Comparison of ENCODE assay signal across 13 cellular contexts in the genomic region with DNA sequence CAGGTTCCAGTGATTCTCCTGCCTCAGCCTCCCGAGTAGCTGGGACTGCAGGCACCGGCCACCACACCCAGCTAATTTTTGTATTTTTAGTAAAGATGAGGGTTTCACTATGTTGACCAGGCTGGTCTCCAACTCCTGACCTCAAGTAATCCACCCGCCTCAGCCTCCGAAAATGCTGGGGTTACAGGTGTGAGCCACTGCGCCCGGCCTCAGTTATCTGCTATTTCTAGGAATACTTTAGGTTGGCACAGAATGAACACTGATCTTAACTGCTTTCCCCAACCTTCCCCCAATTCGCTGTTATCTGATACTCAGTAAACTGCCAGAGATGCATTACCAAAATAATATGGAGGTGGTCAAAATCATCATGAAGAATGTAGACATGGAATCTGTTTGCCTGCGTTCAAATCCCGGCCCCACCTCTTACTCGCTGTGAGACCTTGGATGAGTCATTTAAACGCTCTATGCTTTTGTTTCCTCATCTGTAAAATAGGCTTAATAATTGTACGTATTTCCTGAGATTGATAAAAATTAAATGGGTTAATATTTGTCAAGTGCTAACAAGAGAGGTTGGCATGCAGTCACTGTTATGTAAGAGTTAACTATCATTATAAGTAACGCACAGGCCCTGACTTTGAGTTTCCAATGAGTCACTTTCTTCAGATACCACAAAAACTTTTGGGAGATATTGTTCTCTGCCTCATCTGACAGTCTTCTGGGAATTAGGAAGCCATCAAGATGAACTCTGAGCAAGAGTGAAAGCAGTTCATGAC. TPM values are rescaled to one million over a fixed set of nuclear protein-coding genes. Genes with fewer than 3 reads are reported as not detected.
DNase-seq lines count a peak whose midpoint lies in the region; ATAC-seq, FAIRE-seq and TF ChIP-seq lines count a peak whose summit lies in the region.
"Had no signal": no experiment of that assay in that cellular context is flagged by ENCODE, and none has a peak within 500 bp of the region (broad histone marks: within the 10 kb centered on the region; RNA-seq: fewer than 3 reads in every experiment).

No MANE protein-coding gene starts in this region.

- CTCF ChIA-PET in activated naive CD4-positive, alpha-beta T cell treated with anti-CD3 and anti-CD28 coated beads for 36 hours (lab: Charles Lee): interaction anchor here (0.5 to 1.5 kb wide), 5 partner anchors 37 to 158 kb away, joined by 3 to 8 read pairs (median 4); no protein-coding TSS in a partner anchor

- no peak overlapping the region for H3K4me3 ChIP-seq in bronchial epithelial cell (ENCODE audit: low read depth, low read length)
- H3K4me3 ChIP-seq: testis had no signal

- H3K36me3 Mint-ChIP-seq in activated naive CD4-positive, alpha-beta T cell treated with anti-CD3 and anti-CD28 coated beads for 36 hours (ENCODE audit: low read depth): no peaks in the 10 kb centered on the region
- H3K36me3 Mint-ChIP-seq in stimulated activated effector memory CD8-positive, alpha-beta T cell treated with anti-CD3 and anti-CD28 coated beads, Interleukin-12 subunit alpha, Interleukin-12 subunit beta, amount 100 ng/mL, for 72 hours: peaks cover 6% of the 10 kb centered on the region
- H3K36me3 Mint-ChIP-seq: naive B cell had no signal

- peaks cover 53% of the 10 kb centered on the region for H3K4me1 Mint-ChIP-seq in activated naive CD4-positive, alpha-beta T cell treated with anti-CD3 and anti-CD28 coated beads for 36 hours (ENCODE audit: low read depth)
- H3K4me1 Mint-ChIP-seq in stimulated activated effector memory CD8-positive, alpha-beta T cell treated with anti-CD3 and anti-CD28 coated beads, Interleukin-12 subunit alpha, Interleukin-12 subunit beta, amount 100 ng/mL, for 72 hours: peaks cover 39% of the 10 kb centered on the region

- no peak for FAIRE-seq in bronchial epithelial cell (lab: Jason Lieb, UNC)

- no peaks in the 10 kb centered on the region for H3K27me3 Mint-ChIP-seq in activated naive CD4-positive, alpha-beta T cell treated with anti-CD3 and anti-CD28 coated beads for 36 hours (ENCODE audit: low read depth)
- H3K27me3 Mint-ChIP-seq: naive B cell had no signal

- H3K4me3 Mint-ChIP-seq in activated naive CD4-positive, alpha-beta T cell treated with anti-CD3 and anti-CD28 coated beads for 36 hours: no peak overlapping the region
- H3K4me3 Mint-ChIP-seq in stimulated activated effector memory CD8-positive, alpha-beta T cell treated with anti-CD3 and anti-CD28 coated beads, Interleukin-12 subunit alpha, Interleukin-12 subunit beta, amount 100 ng/mL, for 72 hours: peak overlapping the region; percentile 39
- H3K4me3 Mint-ChIP-seq: dendritic cell treated with granulocyte-macrophage colony-stimulating factor and Interleukin-4, amounts not matched to agents 40 ng/mL and 50 ng/mL, for 4 days; naive B cell had no signal

- no peaks in the 10 kb centered on the region for H3K36me3 ChIP-seq in bronchial epithelial cell (ENCODE audit: control insufficient read depth, insufficient read depth, low read length)

- ATAC-seq in stimulated activated effector memory CD8-positive, alpha-beta T cell treated with anti-CD3 and anti-CD28 coated beads, Interleukin-12 subunit alpha, Interleukin-12 subunit beta, amount 100 ng/mL, for 72 hours: peak; percentile 86
- no peak for ATAC-seq in HG03045 (IDR thresholded peaks at IDR 0.05; ENCODE audit: unreplicated experiment)

- intact Hi-C loops in activated naive CD4-positive, alpha-beta T cell treated with anti-CD3 and anti-CD28 coated beads for 36 hours (cut with micrococcal nuclease): loop anchor here (1.0 to 5.0 kb wide), 7 partner anchors 30 to 183 kb away; partner anchors contain the start of gene ZMYND8

- DNase-seq in activated naive CD4-positive, alpha-beta T cell treated with anti-CD3 and anti-CD28 coated beads for 36 hours: peak; percentile 60
- DNase-seq in activated naive CD4-positive, alpha-beta T cell (lab: John Stamatoyannopoulos, UW): no peak
- DNase-seq in OCI-M1 (lab: John Stamatoyannopoulos, UW) (peak; percentile 79), bronchial epithelial cell (ENCODE audit: low read depth) (peak; percentile 84), HPDE6-E6E7 (ENCODE audit: extremely low spot score) (no peak), NAMALWA (ENCODE audit: low spot score) (no peak)
- DNase-seq in stimulated activated effector memory CD8-positive, alpha-beta T cell treated with anti-CD3 and anti-CD28 coated beads, Interleukin-12 subunit alpha, Interleukin-12 subunit beta, amount 100 ng/mL, for 72 hours (ENCODE audit: low spot score in 2 of 2): no peak
- DNase-seq: naive B cell, NCI-H187, SHP77 treated with DMSO at 0.1 percent for 48 hours, testis had no signal

- H3K27me3 ChIP-seq in bronchial epithelial cell (ENCODE audit: control insufficient read depth, insufficient read depth, low read length): no peaks in the 10 kb centered on the region
- H3K27me3 ChIP-seq: testis had no signal

- H3K9me3 Mint-ChIP-seq in activated naive CD4-positive, alpha-beta T cell treated with anti-CD3 and anti-CD28 coated beads for 36 hours: no peaks in the 10 kb centered on the region
- H3K9me3 Mint-ChIP-seq in stimulated activated effector memory CD8-positive, alpha-beta T cell treated with anti-CD3 and anti-CD28 coated beads, Interleukin-12 subunit alpha, Interleukin-12 subunit beta, amount 100 ng/mL, for 72 hours: no peaks in the 10 kb centered on the region
- H3K9me3 Mint-ChIP-seq: dendritic cell treated with granulocyte-macrophage colony-stimulating factor and Interleukin-4, amounts not matched to agents 40 ng/mL and 50 ng/mL, for 4 days had no signal

- no peak for TF ChIP-seq CTCF in bronchial epithelial cell (IDR thresholded peaks at IDR 0.05; ENCODE audit: insufficient read depth, low read length, severe bottlenecking)

- peak overlapping the region; percentile 85 for H3K27ac Mint-ChIP-seq in activated naive CD4-positive, alpha-beta T cell treated with anti-CD3 and anti-CD28 coated beads for 36 hours
- H3K27ac Mint-ChIP-seq in stimulated activated effector memory CD8-positive, alpha-beta T cell treated with anti-CD3 and anti-CD28 coated beads, Interleukin-12 subunit alpha, Interleukin-12 subunit beta, amount 100 ng/mL, for 72 hours: peak overlapping the region; percentile 88
- H3K27ac Mint-ChIP-seq: dendritic cell treated with granulocyte-macrophage colony-stimulating factor and Interleukin-4, amounts not matched to agents 40 ng/mL and 50 ng/mL, for 4 days had no signal

RNA-seq across cellular contexts. Expression of gene NCOA3, which starts 44.5 kb away (rescaled TPM):
- 10 to 100 TPM; 48.3 to 53.2 TPM for total RNA-seq in activated naive CD4-positive, alpha-beta T cell treated with anti-CD3 and anti-CD28 coated beads for 36 hours
- total RNA-seq in bronchial epithelial cell: 25.5 and 34.1 TPM in 2 replicates

Comparison
In these comparisons a context has a peak if more than half of its experiments do, and no peak if none do; other contexts are left out.
1. DNase-seq: peak in activated naive CD4-positive, alpha-beta T cell treated with anti-CD3 and anti-CD28 coated beads for 36 hours (single experiment), OCI-M1 (single experiment) and bronchial epithelial cell (single experiment); none in activated naive CD4-positive, alpha-beta T cell (0 of 4), stimulated activated effector memory CD8-positive, alpha-beta T cell treated with anti-CD3 and anti-CD28 coated beads, Interleukin-12 subunit alpha, Interleukin-12 subunit beta, amount 100 ng/mL, for 72 hours (0 of 2), HPDE6-E6E7 (single experiment) and NAMALWA (single experiment).